In genomic region chr1:81499487-81499886, GRCh38 we compare ENCODE assay signal across 21 cellular contexts.
"Had no signal": no experiment of that assay in that cellular context is flagged by ENCODE, and none has a peak within 500 bp of the region (broad histone marks: within the 10 kb centered on the region; RNA-seq: fewer than 3 reads in every experiment).

No MANE protein-coding gene starts in this region.

- FAIRE-seq: bronchial epithelial cell, TTC549 had no signal

- ATAC-seq: activated CD8-positive, alpha-beta T cell treated with anti-CD3 and anti-CD28 coated beads, Interleukin-2, amount 10 ng/mL, durations not matched to agents 7 days and 5 days; PC-3; SK-N-SH treated with all-trans-retinoic acid at 6 μM for 48 hours had no signal

- H3K4me3 ChIP-seq: adrenal gland, Peyer's patch had no signal

- DNase-seq: activated CD4-positive, alpha-beta T cell treated with anti-CD3 and anti-CD28 coated beads, Interleukin-2, amount 10 ng/mL, durations not matched to agents 24 days and 14 days; activated CD4-positive, alpha-beta T cell treated with anti-CD3 and anti-CD28 coated beads, Interleukin-2, amount 50 U/mL, for 48 hours; activated CD8-positive, alpha-beta T cell treated with anti-CD3 and anti-CD28 coated beads, Interleukin-2, amount 10 ng/mL, durations not matched to agents 7 days and 5 days; activated gamma-delta T cell; activated naive CD4-positive, alpha-beta T cell treated with Interleukin-2 at 50 U/mL for 16 hours; activated T-cell treated with anti-CD3 and anti-CD28 coated beads, Interleukin-2, amount 50 U/mL, for 24 hours; adrenal gland; caudate nucleus; cerebellar nuclear complex; NCI-H2029 treated with DMSO at 0.1 percent for 48 hours; NCI-H2107; NCI-H2171; NCI-H526; NCI-H748 treated with DMSO at 0.1 percent for 48 hours; NK-92 treated with Interleukin-12 subunit alpha and Interleukin-12 subunit beta, amount 100 ng/mL, for 24 hours; PC-3; Peyer's patch; SIG-M5 had no signal
